25 cellular contexts compared by ENCODE assay signal in genomic region chr6:100132005-100132404, GRCh38.
"Had no signal": no experiment of that assay in that cellular context is flagged by ENCODE, and none has a peak within 500 bp of the region (broad histone marks: within the 10 kb centered on the region; RNA-seq: fewer than 3 reads in every experiment).

No MANE protein-coding gene starts in this region.

- H3K27me3 Mint-ChIP-seq: effector memory CD8-positive, alpha-beta T cell; type B pancreatic cell had no signal

- ATAC-seq: effector memory CD8-positive, alpha-beta T cell; esophagus mucosa; gastrocnemius medialis; heart left ventricle; left lobe of liver; naive thymus-derived CD8-positive, alpha-beta T cell; psoas muscle; right cardiac atrium; stimulated activated effector memory CD8-positive, alpha-beta T cell treated with anti-CD3 and anti-CD28 coated beads, Interleukin-12 subunit alpha, Interleukin-12 subunit beta, amount 100 ng/mL, for 72 hours had no signal

- H3K36me3 ChIP-seq: gastrocnemius medialis, heart left ventricle, ovary, sigmoid colon, stomach, tibial artery had no signal

- H3K4me1 ChIP-seq: gastrocnemius medialis, heart left ventricle, psoas muscle, sigmoid colon, stomach, tibial artery had no signal

- H3K9me3 Mint-ChIP-seq: effector memory CD8-positive, alpha-beta T cell; type B pancreatic cell had no signal

- DNase-seq: cortex of kidney; effector memory CD8-positive, alpha-beta T cell; foreskin fibroblast; gastrocnemius medialis; heart left ventricle; kidney; mesendoderm; naive thymus-derived CD8-positive, alpha-beta T cell; occipital lobe; ovary; posterior cingulate gyrus; psoas muscle; right cardiac atrium; sigmoid colon; stimulated activated CD4-positive, alpha-beta T cell treated with anti-CD3 and anti-CD28 coated beads, Interleukin-2, amount 100 ng/mL, for 24 hours; stimulated activated CD4-positive, alpha-beta T cell treated with anti-CD3 and anti-CD28 coated beads, Interleukin-4, amount 100 ng/mL, for 24 hours; stimulated activated naive CD4-positive, alpha-beta T cell treated with Interleukin-2 at 50 U/mL for 16 hours; stomach; tibial artery had no signal

- H2AFZ ChIP-seq: hepatocyte had no signal

- H3K36me3 Mint-ChIP-seq: naive thymus-derived CD8-positive, alpha-beta T cell; stimulated activated effector memory CD8-positive, alpha-beta T cell treated with anti-CD3 and anti-CD28 coated beads, Interleukin-12 subunit alpha, Interleukin-12 subunit beta, amount 100 ng/mL, for 72 hours; type B pancreatic cell had no signal

- H3K27ac Mint-ChIP-seq: effector memory CD8-positive, alpha-beta T cell; naive thymus-derived CD8-positive, alpha-beta T cell; stimulated activated effector memory CD8-positive, alpha-beta T cell treated with anti-CD3 and anti-CD28 coated beads, Interleukin-12 subunit alpha, Interleukin-12 subunit beta, amount 100 ng/mL, for 72 hours; type B pancreatic cell had no signal

- H3K4me3 ChIP-seq: gastrocnemius medialis, heart left ventricle, hepatocyte, ovary, psoas muscle, sigmoid colon, stomach, tibial artery had no signal

- H3K27ac ChIP-seq: gastrocnemius medialis, heart left ventricle, hepatocyte, ovary, psoas muscle, sigmoid colon, stomach, tibial artery had no signal

- FAIRE-seq: endometrium, kidney had no signal

- H3K9me3 ChIP-seq: gastrocnemius medialis, ovary had no signal

- H3K4me3 Mint-ChIP-seq: effector memory CD8-positive, alpha-beta T cell; naive thymus-derived CD8-positive, alpha-beta T cell; stimulated activated effector memory CD8-positive, alpha-beta T cell treated with anti-CD3 and anti-CD28 coated beads, Interleukin-12 subunit alpha, Interleukin-12 subunit beta, amount 100 ng/mL, for 72 hours; type B pancreatic cell had no signal

- H3K79me2 ChIP-seq: hepatocyte had no signal

- H3K4me2 ChIP-seq: hepatocyte had no signal

- H3K4me1 Mint-ChIP-seq: naive thymus-derived CD8-positive, alpha-beta T cell; stimulated activated effector memory CD8-positive, alpha-beta T cell treated with anti-CD3 and anti-CD28 coated beads, Interleukin-12 subunit alpha, Interleukin-12 subunit beta, amount 100 ng/mL, for 72 hours had no signal

- H3K27me3 ChIP-seq: gastrocnemius medialis, hepatocyte, ovary, sigmoid colon had no signal
